8 cellular contexts compared by ENCODE assay signal in genomic region chr1:97920275-97920831, GRCh38. TPM values are rescaled to one million over a fixed set of nuclear protein-coding genes. Genes with fewer than 3 reads are reported as not detected.
A peak's percentile ranks its signal among the peaks of the same experiment; 100 is the strongest.
DNase-seq lines count a peak whose midpoint lies in the region; ATAC-seq and TF ChIP-seq lines count a peak whose summit lies in the region.

No MANE protein-coding gene starts in this region.

- WGBS in ovary, 3 donors: 0 to 2% (median 0%) methylated on average over 24 of the region's 24 CpGs

- peak overlapping the region; percentile 85 to 87 for H3K27ac ChIP-seq in ovary

- H3K27me3 Mint-ChIP-seq in activated T-cell treated with anti-CD3 and anti-CD28 coated beads, Interleukin-2, amount 50 U/mL, for 24 hours: no peaks in the 10 kb centered on the region
- no peaks in the 10 kb centered on the region for H3K27me3 Mint-ChIP-seq in activated CD4-positive, alpha-beta T cell treated with anti-CD3 and anti-CD28 coated beads, Interleukin-2, amount 10 ng/mL, durations not matched to agents 7 days and 5 days
- H3K27me3 Mint-ChIP-seq in glutamatergic neuron (ENCODE audit: unreplicated experiment): peaks cover 11% of the 10 kb centered on the region

- peak overlapping the region; percentile 92 for H3K4me3 ChIP-seq in ovary

- ATAC-seq in HG03159 (IDR thresholded peaks at IDR 0.05; ENCODE audit: unreplicated experiment): no peak

- CTCF ChIA-PET in activated CD4-positive, alpha-beta T cell treated with anti-CD3 and anti-CD28 coated beads, Interleukin-2, amount 10 ng/mL, durations not matched to agents 7 days and 5 days (lab: Charles Lee): interaction anchor here (1.0 to 1.4 kb wide), 2 partner anchors 12 to 15 kb away, joined by 3 to 5 read pairs; no protein-coding TSS in a partner anchor

- intact Hi-C loops in ovary (cut with DNase I): no loop called here

- no peak for DNase-seq in activated T-cell treated with anti-CD3 and anti-CD28 coated beads, Interleukin-2, amount 50 U/mL, for 24 hours
- DNase-seq in activated T-cell treated with anti-CD3 and anti-CD28 coated beads, Interleukin-2, amount 50 U/mL, for 1 hour: no peak
- DNase-seq in HT1080 (ENCODE audit: low read depth) (peak; percentile 55), glutamatergic neuron (no peak), ovary (no peak), NOMO-1 treated with dmso at 0.1 percent for 144 hours (lab: John Stamatoyannopoulos, UW; ENCODE audit: unreplicated experiment) (no peak)
- DNase-seq in activated CD4-positive, alpha-beta T cell treated with anti-CD3 and anti-CD28 coated beads, Interleukin-2, amount 10 ng/mL, durations not matched to agents 7 days and 5 days: no peak

- H3K9me3 ChIP-seq in ovary: no peaks in the 10 kb centered on the region

- H3K36me3 Mint-ChIP-seq in activated T-cell treated with anti-CD3 and anti-CD28 coated beads, Interleukin-2, amount 50 U/mL, for 24 hours (ENCODE audit: low read depth): peaks cover 10% of the 10 kb centered on the region
- peaks cover 29% of the 10 kb centered on the region for H3K36me3 Mint-ChIP-seq in activated CD4-positive, alpha-beta T cell treated with anti-CD3 and anti-CD28 coated beads, Interleukin-2, amount 10 ng/mL, durations not matched to agents 7 days and 5 days (ENCODE audit: low read depth)
- no peaks in the 10 kb centered on the region for H3K36me3 Mint-ChIP-seq in glutamatergic neuron (ENCODE audit: unreplicated experiment)

- no peak for TF ChIP-seq POLR2A in ovary (IDR thresholded peaks at IDR 0.05)

- no peaks in the 10 kb centered on the region for H3K27me3 ChIP-seq in ovary

- peaks cover 51% of the 10 kb centered on the region for H3K4me1 Mint-ChIP-seq in activated T-cell treated with anti-CD3 and anti-CD28 coated beads, Interleukin-2, amount 50 U/mL, for 24 hours (ENCODE audit: low read depth)
- H3K4me1 Mint-ChIP-seq in activated CD4-positive, alpha-beta T cell treated with anti-CD3 and anti-CD28 coated beads, Interleukin-2, amount 10 ng/mL, durations not matched to agents 7 days and 5 days: peaks cover 55% of the 10 kb centered on the region
- peaks cover 20% of the 10 kb centered on the region for H3K4me1 Mint-ChIP-seq in glutamatergic neuron (ENCODE audit: low read depth, unreplicated experiment)

- peak overlapping the region; percentile 95 for H3K27ac Mint-ChIP-seq in activated T-cell treated with anti-CD3 and anti-CD28 coated beads, Interleukin-2, amount 50 U/mL, for 24 hours
- H3K27ac Mint-ChIP-seq in activated CD4-positive, alpha-beta T cell treated with anti-CD3 and anti-CD28 coated beads, Interleukin-2, amount 10 ng/mL, durations not matched to agents 7 days and 5 days: peak overlapping the region; percentile 96
- H3K27ac Mint-ChIP-seq in glutamatergic neuron (ENCODE audit: unreplicated experiment): peak overlapping the region; percentile 48

- H3K4me1 ChIP-seq in ovary (ENCODE audit: insufficient read depth): peaks cover 3% of the 10 kb centered on the region

- H3K36me3 ChIP-seq in ovary: no peaks in the 10 kb centered on the region

- H3K9me3 Mint-ChIP-seq in activated T-cell treated with anti-CD3 and anti-CD28 coated beads, Interleukin-2, amount 50 U/mL, for 24 hours: no peaks in the 10 kb centered on the region
- H3K9me3 Mint-ChIP-seq in activated CD4-positive, alpha-beta T cell treated with anti-CD3 and anti-CD28 coated beads, Interleukin-2, amount 10 ng/mL, durations not matched to agents 7 days and 5 days: peaks cover 3% of the 10 kb centered on the region
- H3K9me3 Mint-ChIP-seq in glutamatergic neuron (ENCODE audit: unreplicated experiment): peaks cover 6% of the 10 kb centered on the region

- TF ChIP-seq EP300 in ovary (IDR thresholded peaks at IDR 0.05): no peak

- H3K4me3 Mint-ChIP-seq in activated T-cell treated with anti-CD3 and anti-CD28 coated beads, Interleukin-2, amount 50 U/mL, for 24 hours: peak overlapping the region; percentile 90
- peak overlapping the region; percentile 94 for H3K4me3 Mint-ChIP-seq in activated CD4-positive, alpha-beta T cell treated with anti-CD3 and anti-CD28 coated beads, Interleukin-2, amount 10 ng/mL, durations not matched to agents 7 days and 5 days
- H3K4me3 Mint-ChIP-seq in glutamatergic neuron (ENCODE audit: unreplicated experiment): peak overlapping the region; percentile 93

- POLR2A ChIA-PET in activated CD4-positive, alpha-beta T cell treated with anti-CD3 and anti-CD28 coated beads, Interleukin-2, amount 10 ng/mL, durations not matched to agents 7 days and 5 days (lab: Charles Lee): no interaction called here

- TF ChIP-seq CTCF in glutamatergic neuron (IDR thresholded peaks at IDR 0.05; ENCODE audit: partially characterized antibody, unreplicated experiment) (no peak), ovary (IDR thresholded peaks at IDR 0.05) (no peak)

RNA-seq across cellular contexts. Expression of gene DPYD, which starts 0.5 kb away (rescaled TPM):
- 24.1 and 24.8 TPM in 2 replicates for total RNA-seq in HT1080 (2014; rRNA removed; shearing (Covaris generic))
- 12.5 and 16.4 TPM in 2 replicates for polyA plus RNA-seq in HT1080 (2015; cell fraction: cytosol; rRNA removed)
- polyA plus RNA-seq in HT1080 (2015; cell fraction: nucleus; rRNA removed): 29.4 and 32.1 TPM in 2 replicates
- 10 to 100 TPM; 62.9 to 63.5 TPM for total RNA-seq in activated CD4-positive, alpha-beta T cell treated with anti-CD3 and anti-CD28 coated beads, Interleukin-2, amount 10 ng/mL, durations not matched to agents 7 days and 5 days
- total RNA-seq in glutamatergic neuron (ENCODE audit: unreplicated experiment) (12.8 TPM), ovary (10 to 100 TPM; 31.7 to 45.9 (median 39.3) TPM)
- 10 to 100 TPM; 17.2 to 23.9 TPM for polyA plus RNA-seq in ovary
